In the genomic region with DNA sequence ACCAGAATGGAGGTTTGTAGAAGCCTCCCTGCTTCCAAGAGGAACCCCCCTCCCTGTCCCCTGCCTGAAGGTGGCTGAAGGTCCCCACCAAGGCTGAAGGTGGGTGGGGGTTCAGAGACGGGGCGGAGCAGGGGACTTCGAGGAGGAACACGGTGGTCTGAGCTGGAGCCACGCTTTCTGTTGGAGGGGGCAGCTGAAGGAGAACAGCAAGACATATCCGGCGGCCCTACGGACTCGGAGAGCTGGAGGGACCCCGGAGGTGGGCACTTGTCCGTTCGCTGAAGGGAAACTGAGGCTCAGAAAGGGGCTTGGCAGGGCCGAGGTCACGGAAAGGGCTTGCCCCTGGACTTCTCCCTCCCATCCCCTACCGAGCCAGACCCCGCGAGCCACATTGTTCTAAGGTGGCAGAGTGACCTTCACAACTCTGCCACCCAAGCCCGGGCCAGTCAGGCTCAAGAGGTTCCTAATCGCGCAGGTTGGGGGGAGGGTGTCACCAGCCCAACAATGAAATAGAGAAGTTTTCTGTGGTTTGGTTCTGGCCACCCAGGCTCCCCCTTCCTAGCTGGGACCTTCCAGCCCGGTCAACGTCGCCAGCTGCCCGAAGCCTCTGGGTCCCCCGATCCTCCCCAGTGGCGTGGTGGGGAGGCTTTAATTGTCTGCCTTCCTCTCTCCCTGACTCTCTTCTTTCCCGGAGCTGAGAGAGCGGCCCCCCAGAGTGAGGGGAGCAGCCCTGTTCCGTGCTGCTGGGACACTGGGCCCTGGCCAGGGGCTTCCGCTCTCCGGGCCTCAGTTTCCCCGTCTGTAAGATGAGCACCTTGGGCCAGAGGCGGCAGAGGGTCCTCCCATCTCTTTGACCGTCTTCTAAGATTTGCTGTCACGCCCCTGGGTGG, we compare ENCODE assay signal across 11 cellular contexts. TPM values are rescaled to one million over a fixed set of nuclear protein-coding genes. Genes with fewer than 3 reads are reported as not detected.
DNase-seq lines count a peak whose midpoint lies in the region; ATAC-seq, FAIRE-seq and TF ChIP-seq lines count a peak whose summit lies in the region.
"Had no signal": no experiment of that assay in that cellular context is flagged by ENCODE, and none has a peak within 500 bp of the region (broad histone marks: within the 10 kb centered on the region; RNA-seq: fewer than 3 reads in every experiment).

No MANE protein-coding gene starts in this region.

- H3K27me3 Mint-ChIP-seq in CD8-positive, alpha-beta T cell (ENCODE audit: low read depth): peaks cover 48% of the 10 kb centered on the region
- peaks cover 54% of the 10 kb centered on the region for H3K27me3 Mint-ChIP-seq in WTC11 (ENCODE audit: low read depth)
- H3K27me3 Mint-ChIP-seq in naive thymus-derived CD4-positive, alpha-beta T cell: peaks cover 39 to 67% (median 46%) of the 10 kb centered on the region in 5 donors

- no peaks in the 10 kb centered on the region for H3K9me3 Mint-ChIP-seq in CD8-positive, alpha-beta T cell
- H3K9me3 Mint-ChIP-seq in WTC11: no peaks in the 10 kb centered on the region
- peaks cover 0 to 4% (median 0%) of the 10 kb centered on the region in 11 donors for H3K9me3 Mint-ChIP-seq in naive thymus-derived CD4-positive, alpha-beta T cell

- peak; percentile 52 for FAIRE-seq in GM18507 (lab: Jason Lieb, UNC)

- no peak for TF ChIP-seq CTCF in CD8-positive, alpha-beta T cell (IDR thresholded peaks at IDR 0.05)
- no peak for TF ChIP-seq CTCF in WTC11 (IDR thresholded peaks at IDR 0.05)

- H3K36me3 ChIP-seq in CD8-positive, alpha-beta T cell (ENCODE audit: insufficient read depth, low read length): no peaks in the 10 kb centered on the region
- no peaks in the 10 kb centered on the region for H3K36me3 ChIP-seq in naive thymus-derived CD4-positive, alpha-beta T cell (ENCODE audit: control insufficient read depth in 2 of 3, insufficient read depth in 3 of 3, low read length in 3 of 3)
- H3K36me3 ChIP-seq: right atrium auricular region had no signal

- POLR2A ChIA-PET in CD8-positive, alpha-beta T cell (lab: Charles Lee): interaction anchor here (0.7 to 1.0 kb wide), 3 partner anchors 13 to 64 kb away, joined by 3 to 5 read pairs (median 4); a partner anchor contains a TSS
- POLR2A ChIA-PET in WTC11 (lab: Charles Lee): interaction anchor here (0.5 to 1.0 kb wide), 4 partner anchors 18 to 82 kb away, joined by 5 to 6 read pairs (median 5); no protein-coding TSS in a partner anchor
- POLR2A ChIA-PET in naive thymus-derived CD4-positive, alpha-beta T cell (lab: Charles Lee): interaction anchor here (0.5 to 2.4 kb wide), 3 partner anchors 50 to 1407 kb away, joined by 3 to 9 read pairs (median 3); no protein-coding TSS in a partner anchor

- H3K27ac ChIP-seq in CD8-positive, alpha-beta T cell (ENCODE audit: low read depth, low read length): no peak overlapping the region
- no peak overlapping the region for H3K27ac ChIP-seq in naive thymus-derived CD4-positive, alpha-beta T cell (ENCODE audit: low read depth, low read length)
- H3K27ac ChIP-seq: right atrium auricular region had no signal

- H3K27ac Mint-ChIP-seq in CD8-positive, alpha-beta T cell: no peak overlapping the region
- H3K27ac Mint-ChIP-seq in WTC11: no peak overlapping the region
- H3K27ac Mint-ChIP-seq in naive thymus-derived CD4-positive, alpha-beta T cell: no peak overlapping the region

- in situ Hi-C loops in ACHN (cut with HindIII; ENCODE audit: low pct_ligation_motif_present, low pct_unique_long_range_greater_than_20kb, low sequenced_read_pairs): no loop called here

- H3K9me3 ChIP-seq in CD8-positive, alpha-beta T cell (ENCODE audit: low read length): no peaks in the 10 kb centered on the region
- no peaks in the 10 kb centered on the region for H3K9me3 ChIP-seq in naive thymus-derived CD4-positive, alpha-beta T cell (ENCODE audit: control insufficient read depth in 2 of 3, low read length in 3 of 3)
- H3K9me3 ChIP-seq: right atrium auricular region had no signal

- CTCF ChIA-PET in CD8-positive, alpha-beta T cell (lab: Charles Lee): interaction anchor here (0.6 to 28.7 kb wide), 4 partner anchors 14 to 301 kb away, joined by 3 to 510 read pairs (median 4); a partner anchor contains a TSS
- CTCF ChIA-PET in WTC11 (lab: Charles Lee): interaction anchor here (1.0 to 5.1 kb wide), 7 partner anchors 9 to 45 kb away, joined by 3 to 62 read pairs (median 19); a partner anchor contains a TSS
- CTCF ChIA-PET in naive thymus-derived CD4-positive, alpha-beta T cell (lab: Charles Lee): no interaction called here

- H3K4me1 ChIP-seq in CD8-positive, alpha-beta T cell (ENCODE audit: insufficient read depth, low read length): peaks cover 58% of the 10 kb centered on the region
- peaks cover 37 to 53% of the 10 kb centered on the region in 2 donors for H3K4me1 ChIP-seq in naive thymus-derived CD4-positive, alpha-beta T cell (ENCODE audit: control insufficient read depth in 2 of 2, insufficient read depth in 2 of 2, low read length in 2 of 2)

- no peaks in the 10 kb centered on the region for H3K36me3 Mint-ChIP-seq in CD8-positive, alpha-beta T cell
- no peaks in the 10 kb centered on the region for H3K36me3 Mint-ChIP-seq in WTC11
- H3K36me3 Mint-ChIP-seq in naive thymus-derived CD4-positive, alpha-beta T cell: no peaks in the 10 kb centered on the region

- H3K4me3 Mint-ChIP-seq in CD8-positive, alpha-beta T cell: peak overlapping the region; percentile 35
- H3K4me3 Mint-ChIP-seq in WTC11: peak overlapping the region; percentile 77
- peak overlapping the region in 9 of 10 donors; percentile 25 to 86 (median 62) for H3K4me3 Mint-ChIP-seq in naive thymus-derived CD4-positive, alpha-beta T cell

- no peak for ATAC-seq in CD8-positive, alpha-beta T cell
- ATAC-seq in WTC11: no peak
- no peak for ATAC-seq in naive thymus-derived CD4-positive, alpha-beta T cell

- no peak overlapping the region for H3K4me3 ChIP-seq in CD8-positive, alpha-beta T cell (ENCODE audit: low read depth, low read length)
- no peak overlapping the region for H3K4me3 ChIP-seq in naive thymus-derived CD4-positive, alpha-beta T cell (ENCODE audit: low read length)

- intact Hi-C loops in CD8-positive, alpha-beta T cell (cut with DNase I, micrococcal nuclease): no loop called here
- intact Hi-C loops in naive thymus-derived CD4-positive, alpha-beta T cell (cut with micrococcal nuclease): no loop called here

- H3K4me1 Mint-ChIP-seq in CD8-positive, alpha-beta T cell (ENCODE audit: low read depth): peaks cover 45% of the 10 kb centered on the region
- H3K4me1 Mint-ChIP-seq in WTC11: peaks cover 33% of the 10 kb centered on the region
- H3K4me1 Mint-ChIP-seq in naive thymus-derived CD4-positive, alpha-beta T cell: peaks cover 22 to 52% (median 39%) of the 10 kb centered on the region in 7 donors

- peaks cover 50% of the 10 kb centered on the region for H3K27me3 ChIP-seq in CD8-positive, alpha-beta T cell (ENCODE audit: insufficient read depth, low read length)
- H3K27me3 ChIP-seq in naive thymus-derived CD4-positive, alpha-beta T cell (ENCODE audit: control insufficient read depth in 2 of 2, insufficient read depth in 2 of 2, low read length in 2 of 2): peaks cover 23 to 38% of the 10 kb centered on the region in 2 donors

- no peak for DNase-seq in CD8-positive, alpha-beta T cell
- no peak for DNase-seq in GM18507 (ENCODE audit: extremely low spot score, insufficient read length, low read depth)
- DNase-seq in WTC11 (ENCODE audit: low spot score): peak; percentile 39
- no peak for DNase-seq in naive thymus-derived CD4-positive, alpha-beta T cell
- no peak for DNase-seq in inferior parietal cortex (ENCODE audit: extremely low spot score)
- DNase-seq in germinal center (ENCODE audit: low spot score): no peak
- no peak for DNase-seq in ACHN
- no peak for DNase-seq in SIG-M5 treated with dmso at 0.1 percent for 504 hours (lab: John Stamatoyannopoulos, UW; ENCODE audit: unreplicated experiment)
- DNase-seq: cerebellar nuclear complex; NK-92 treated with Interleukin-12 subunit alpha and Interleukin-12 subunit beta, amount 100 ng/mL, for 24 hours had no signal

TF ChIP-seq in WTC11, 78 proteins besides CTCF, POLR2A, EP300 and RAD21:
- 0 out of 2 replicates have a peak, but pooled peaks have one; percentile 43 for TF ChIP-seq ETV6 (CRISPR knock-in tag; IDR thresholded peaks at IDR 0.05)
- TF ChIP-seq, protein P1, sequence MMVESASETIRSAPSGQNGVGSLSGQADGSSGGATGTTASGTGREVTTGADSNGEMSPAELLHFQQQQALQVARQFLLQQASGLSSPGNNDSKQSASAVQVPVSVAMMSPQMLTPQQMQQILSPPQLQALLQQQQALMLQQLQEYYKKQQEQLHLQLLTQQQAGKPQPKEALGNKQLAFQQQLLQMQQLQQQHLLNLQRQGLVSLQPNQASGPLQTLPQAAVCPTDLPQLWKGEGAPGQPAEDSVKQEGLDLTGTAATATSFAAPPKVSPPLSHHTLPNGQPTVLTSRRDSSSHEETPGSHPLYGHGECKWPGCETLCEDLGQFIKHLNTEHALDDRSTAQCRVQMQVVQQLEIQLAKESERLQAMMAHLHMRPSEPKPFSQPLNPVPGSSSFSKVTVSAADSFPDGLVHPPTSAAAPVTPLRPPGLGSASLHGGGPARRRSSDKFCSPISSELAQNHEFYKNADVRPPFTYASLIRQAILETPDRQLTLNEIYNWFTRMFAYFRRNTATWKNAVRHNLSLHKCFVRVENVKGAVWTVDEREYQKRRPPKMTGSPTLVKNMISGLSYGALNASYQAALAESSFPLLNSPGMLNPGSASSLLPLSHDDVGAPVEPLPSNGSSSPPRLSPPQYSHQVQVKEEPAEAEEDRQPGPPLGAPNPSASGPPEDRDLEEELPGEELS (CRISPR knock-in tag; IDR thresholded peaks at IDR 0.05): no peak

RNA-seq across cellular contexts. Expression of a gene that starts 15.5 kb away (rescaled TPM):
- total RNA-seq in CD8-positive, alpha-beta T cell: not detected
- total RNA-seq in WTC11 (2021): 15.3 to 18.0 TPM (median 17.2 TPM) in 3 replicates
- under 1 TPM in 1 of 5 experiments, not detected in 4; 0.05 TPM for total RNA-seq in naive thymus-derived CD4-positive, alpha-beta T cell
- not detected for polyA plus RNA-seq in naive thymus-derived CD4-positive, alpha-beta T cell

RNA-seq across cellular contexts. Expression of a gene that starts 18.6 kb away (rescaled TPM):
- total RNA-seq in CD8-positive, alpha-beta T cell: 10 to 100 TPM; 29.7 to 35.9 TPM
- 152 to 159 TPM (median 156 TPM) in 3 replicates for total RNA-seq in WTC11 (2021)
- 10 to 100 TPM; 28.7 to 60.5 (median 32.6) TPM for total RNA-seq in naive thymus-derived CD4-positive, alpha-beta T cell
- 10 to 100 TPM; 31.1 to 63.8 TPM for polyA plus RNA-seq in naive thymus-derived CD4-positive, alpha-beta T cell

RNA-seq across cellular contexts. Expression of a gene that starts 56.6 kb away (rescaled TPM):
- total RNA-seq in CD8-positive, alpha-beta T cell: 100 to 1,000 TPM; 288 to 303 TPM
- 9.2 to 9.9 TPM (median 9.8 TPM) in 3 replicates for total RNA-seq in WTC11 (2021)
- 100 to 1,000 TPM in 4 of 5 experiments, 10 to 100 TPM in 1; 77.2 to 237 (median 152) TPM for total RNA-seq in naive thymus-derived CD4-positive, alpha-beta T cell
- polyA plus RNA-seq in naive thymus-derived CD4-positive, alpha-beta T cell: 10 to 100 TPM; 31.8 to 60.1 TPM

Comparison
In these comparisons a context has a peak if more than half of its experiments do, and no peak if none do; other contexts are left out.
1. RNA of a gene that starts 15.5 kb away (total RNA-seq): 15.3 to 18.0 TPM in WTC11; not detected in CD8-positive, alpha-beta T cell and 0.05 TPM in naive thymus-derived CD4-positive, alpha-beta T cell; every median in the first group is over 10 times any median in the second.
2. Peak in every context shown above with its lines, with median percentiles within 50 percentile points of each other: H3K4me3 Mint-ChIP-seq.